ENCODE assay signal across 1 cellular context in genomic region chr7:99693427-99694200, GRCh38.
A peak's percentile ranks its signal among the peaks of the same experiment; 100 is the strongest.
TF ChIP-seq lines count a peak whose summit lies in the region.

No MANE protein-coding gene starts in this region.

TF ChIP-seq in HepG2, 621 proteins besides CTCF, POLR2A, EP300 and RAD21 (continued from another document and continues in another):
- TF ChIP-seq HNRNPK (IDR thresholded peaks at IDR 0.05; ENCODE audit: low read depth, low read length, poor library complexity, severe bottlenecking) (no peak), MTF2 (CRISPR knock-in tag; IDR thresholded peaks at IDR 0.05; ENCODE audit: borderline replicate concordance) (no peak), ZFP1 (CRISPR knock-in tag; IDR thresholded peaks at IDR 0.05) (peak; percentile 84), SALL2 (CRISPR knock-in tag; IDR thresholded peaks at IDR 0.05) (peak; percentile 69; the same call in 1 of the 2 replicates), SRSF1 (optimal IDR thresholded peaks at IDR 0.05; ENCODE audit: low read depth, low read length) (no peak), EEA1 (CRISPR knock-in tag; IDR thresholded peaks at IDR 0.05; ENCODE audit: borderline replicate concordance) (no peak), ZNF138 (CRISPR knock-in tag; IDR thresholded peaks at IDR 0.05; ENCODE audit: low read depth) (peak; percentile 65; the same call in 1 of the 2 replicates), MEIS2 (CRISPR knock-in tag; IDR thresholded peaks at IDR 0.05) (peak; percentile 38; the same call in 1 of the 2 replicates), ZNF512B (CRISPR knock-in tag; IDR thresholded peaks at IDR 0.05; ENCODE audit: borderline replicate concordance) (no peak), ATAD3A (CRISPR knock-in tag; IDR thresholded peaks at IDR 0.05) (no peak), PHF8 (CRISPR knock-in tag; IDR thresholded peaks at IDR 0.05) (peak; percentile 46), ARNTL (CRISPR knock-in tag; IDR thresholded peaks at IDR 0.05) (peak; percentile 65; the same call in 1 of the 2 replicates), ZSCAN9 (CRISPR knock-in tag; IDR thresholded peaks at IDR 0.05; ENCODE audit: borderline replicate concordance) (0 out of 2 replicates have a peak, but pooled peaks have one; percentile 56), SMYD3 (CRISPR knock-in tag; IDR thresholded peaks at IDR 0.05) (peak; percentile 55; the same call in 1 of the 2 replicates), E2F1 (CRISPR knock-in tag; IDR thresholded peaks at IDR 0.05) (peak; percentile 31; the same call in 1 of the 2 replicates), BHLHE40 (IDR thresholded peaks at IDR 0.05; ENCODE audit: low read length) (no peak), ZNF280B (CRISPR knock-in tag; IDR thresholded peaks at IDR 0.05; ENCODE audit: borderline replicate concordance) (peak; percentile 87; the same call in 1 of the 2 replicates), HDAC1 (CRISPR knock-in tag; IDR thresholded peaks at IDR 0.05) (peak; percentile 66), ZNF18 (CRISPR knock-in tag; IDR thresholded peaks at IDR 0.05; ENCODE audit: insufficient replicate concordance) (no peak), BRD4 (CRISPR knock-in tag; IDR thresholded peaks at IDR 0.05) (peak; percentile 99), ELK4 (CRISPR knock-in tag; IDR thresholded peaks at IDR 0.05; ENCODE audit: borderline replicate concordance) (no peak), NCOA2 (CRISPR knock-in tag; IDR thresholded peaks at IDR 0.05) (peak; percentile 81), SKIL (CRISPR knock-in tag; IDR thresholded peaks at IDR 0.05; ENCODE audit: borderline replicate concordance) (peak; percentile 38; the same call in 1 of the 2 replicates), TERF1 (CRISPR knock-in tag; IDR thresholded peaks at IDR 0.05) (no peak), GATAD2A (CRISPR knock-in tag; IDR thresholded peaks at IDR 0.05) (peak; percentile 93), RNF219 (CRISPR knock-in tag; IDR thresholded peaks at IDR 0.05) (no peak), SKI (IDR thresholded peaks at IDR 0.05; ENCODE audit: partially characterized antibody) (peak; percentile 46), MED13 (CRISPR knock-in tag; IDR thresholded peaks at IDR 0.05) (peak; percentile 45; the same call in 1 of the 2 replicates), MAZ (IDR thresholded peaks at IDR 0.05; ENCODE audit: borderline replicate concordance, low read depth, low read length) (no peak), MAZ (CRISPR knock-in tag; IDR thresholded peaks at IDR 0.05; ENCODE audit: low read depth) (peak; percentile 67), PATZ1 (CRISPR knock-in tag; IDR thresholded peaks at IDR 0.05) (peak; percentile 67), ZNF839 (CRISPR knock-in tag; IDR thresholded peaks at IDR 0.05; ENCODE audit: borderline replicate concordance) (no peak), ZNF770 (CRISPR knock-in tag; IDR thresholded peaks at IDR 0.05) (0 out of 2 replicates have a peak, but pooled peaks have one; percentile 45), NBN (conservative IDR thresholded peaks at IDR 0.05) (no peak), ZNF547 (CRISPR knock-in tag; IDR thresholded peaks at IDR 0.05) (no peak; the same call in 1 of the 2 replicates), KDM6A (CRISPR knock-in tag; IDR thresholded peaks at IDR 0.05; ENCODE audit: low read depth) (peak; percentile 60), TFAP4 (IDR thresholded peaks at IDR 0.05; ENCODE audit: borderline replicate concordance, low read depth) (peak; percentile 51; the same call in 1 of the 2 replicates), ZNF230 (CRISPR knock-in tag; IDR thresholded peaks at IDR 0.05) (peak; percentile 97), ZNF670 (CRISPR knock-in tag; IDR thresholded peaks at IDR 0.05; ENCODE audit: borderline replicate concordance) (peak; percentile 75; the same call in 1 of the 2 replicates), ZNF468 (CRISPR knock-in tag; IDR thresholded peaks at IDR 0.05) (no peak)
